8 cellular contexts compared by ENCODE assay signal in genomic region chr12:26832817-26833691, GRCh38. TPM values are rescaled to one million over a fixed set of nuclear protein-coding genes. Genes with fewer than 3 reads are reported as not detected.
DNase-seq lines count a peak whose midpoint lies in the region; ATAC-seq and TF ChIP-seq lines count a peak whose summit lies in the region.

ITPR2 (minus strand) TSS chr12:26833194; CDS start chr12:26832781, 413 bp downstream.

- no peaks in the 10 kb centered on the region for H3K9me3 ChIP-seq in T-helper 17 cell (ENCODE audit: control insufficient read depth, low read length, poor library complexity, severe bottlenecking)
- H3K9me3 ChIP-seq in right atrium auricular region: no peaks in the 10 kb centered on the region
- H3K9me3 ChIP-seq in vagina: no peaks in the 10 kb centered on the region

- DNase-seq in GM13976 (ENCODE audit: low spot score) (peak; percentile 99), NCI-H1436 treated with DMSO at 0.1 percent for 48 hours (lab: John Stamatoyannopoulos, UW) (peak; percentile 23), T-helper 17 cell (peak; percentile 83 to 91 (median 90)), amygdala (lab: John Stamatoyannopoulos, UW) (peak in 54 of 56 donors; percentile 35 to 94 (median 82)), right atrium auricular region (ENCODE audit: low spot score) (peak; percentile 93), putamen (ENCODE audit: low spot score) (peak; percentile 91), vagina (ENCODE audit: extremely low spot score in 2 of 2) (peak in 1 of 2 donors; percentile 93)

- ATAC-seq in HG02763 (IDR thresholded peaks at IDR 0.05; ENCODE audit: unreplicated experiment) (peak; percentile 67), T-helper 17 cell (peak; percentile 94)

- H3K4me3 ChIP-seq in right atrium auricular region: peak within 1 kb of the TSS; percentile 61 to 77
- H3K4me3 ChIP-seq in vagina: peak within 1 kb of the TSS; percentile 71 to 85

- in situ Hi-C loops in GM13976 (cut with MboI; ENCODE audit: low sequenced_read_pairs, unreplicated experiment): no loop called here

- no peaks in the 10 kb centered on the region for H3K27me3 Mint-ChIP-seq in T-helper 17 cell

- TF ChIP-seq CTCF in GM13976 (IDR thresholded peaks at IDR 0.05; ENCODE audit: borderline replicate concordance, control extremely low read depth, extremely low read depth, insufficient read depth, missing control alignments): peak; percentile 71
- TF ChIP-seq CTCF in right atrium auricular region (IDR thresholded peaks at IDR 0.05): peak; percentile 23 to 33
- TF ChIP-seq CTCF in vagina (IDR thresholded peaks at IDR 0.05): no peak

- H3K27ac Mint-ChIP-seq in T-helper 17 cell: peak within 1 kb of the TSS; percentile 95

- peaks cover 30% of the 10 kb centered on the region for H3K4me1 Mint-ChIP-seq in T-helper 17 cell

- H3K4me3 Mint-ChIP-seq in T-helper 17 cell: peak within 1 kb of the TSS; percentile 98

- H3K27me3 ChIP-seq in right atrium auricular region (no peaks in the 10 kb centered on the region), vagina (no peaks in the 10 kb centered on the region)

- intact Hi-C loops in vagina (cut with DNase I): no loop called here

- H3K36me3 ChIP-seq in right atrium auricular region (no peaks in the 10 kb centered on the region), vagina (no peaks in the 10 kb centered on the region)

- peak in 1 of 2 donors; percentile 86 for TF ChIP-seq POLR2A in vagina (IDR thresholded peaks at IDR 0.05)

- peaks cover 2% of the 10 kb centered on the region for H3K36me3 Mint-ChIP-seq in T-helper 17 cell (ENCODE audit: low read depth)

- peak within 1 kb of the TSS; percentile 87 to 94 for H3K27ac ChIP-seq in right atrium auricular region
- H3K27ac ChIP-seq in vagina: peak within 1 kb of the TSS; percentile 91

- H3K4me1 ChIP-seq in right atrium auricular region (peaks cover 0 to 29% of the 10 kb centered on the region in 2 donors), vagina (peaks cover 25% of the 10 kb centered on the region)

RNA-seq across cellular contexts. Expression of gene ITPR2, which starts in this region (rescaled TPM):
- total RNA-seq in T-helper 17 cell: 10 to 100 TPM; 52.9 to 54.5 TPM
- total RNA-seq in right atrium auricular region: 10 to 100 TPM; 13.0 to 20.7 TPM
- 48.1 TPM for total RNA-seq in vagina

Comparison
In these comparisons a context has a peak if more than half of its experiments do, and no peak if none do; other contexts are left out.
1. CTCF ChIP-seq: peak in GM13976 (single experiment) and right atrium auricular region (2 of 2); none in vagina (0 of 3).